ENCODE assay signal across 17 cellular contexts in the genomic region with DNA sequence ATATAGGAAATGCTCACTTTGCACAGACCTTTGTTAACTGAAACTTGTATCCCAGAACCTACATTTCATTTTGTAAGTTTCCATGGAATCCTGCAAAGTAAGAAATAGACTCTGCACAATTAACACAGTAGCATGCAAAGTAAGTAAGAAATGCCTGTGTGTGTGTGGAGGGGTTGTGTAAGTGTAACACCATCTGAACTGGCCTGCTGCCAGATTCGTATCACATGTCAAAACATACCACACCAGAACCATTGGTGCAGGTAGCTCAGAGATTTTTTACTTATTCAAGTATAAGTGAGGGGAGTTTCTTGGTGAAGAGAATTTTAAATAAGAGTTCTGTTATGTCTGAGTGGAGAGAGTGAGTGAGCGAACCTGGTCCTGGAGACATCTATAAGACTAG. TPM values are rescaled to one million over a fixed set of nuclear protein-coding genes. Genes with fewer than 3 reads are reported as not detected.
A peak's percentile ranks its signal among the peaks of the same experiment; 100 is the strongest.
DNase-seq lines count a peak whose midpoint lies in the region; ATAC-seq and TF ChIP-seq lines count a peak whose summit lies in the region.
"Had no signal": no experiment of that assay in that cellular context is flagged by ENCODE, and none has a peak within 500 bp of the region (broad histone marks: within the 10 kb centered on the region; RNA-seq: fewer than 3 reads in every experiment).

No MANE protein-coding gene starts in this region.

- H3K14ac ChIP-seq in H9 (ENCODE audit: insufficient read depth, low read length) = no peak overlapping the region

- H2AFZ ChIP-seq in mammary epithelial cell (ENCODE audit: low read depth, low read length) = no peak overlapping the region
- no peak overlapping the region for H2AFZ ChIP-seq in H9 (ENCODE audit: low read length)

- no peaks in the 10 kb centered on the region for H3K4me1 ChIP-seq in mammary epithelial cell (ENCODE audit: insufficient read depth, low read length)
- H3K4me1 ChIP-seq in H9 (ENCODE audit: insufficient read depth, low read length) = no peaks in the 10 kb centered on the region
- no peaks in the 10 kb centered on the region for H3K4me1 ChIP-seq in CD4-positive, alpha-beta memory T cell (ENCODE audit: insufficient read depth, low read length)
- H3K4me1 ChIP-seq in CD8-positive, alpha-beta T cell (ENCODE audit: insufficient read depth, low read length) = no peaks in the 10 kb centered on the region
- H3K4me1 ChIP-seq: foreskin keratinocyte, lower lobe of right lung, SJSA1 had no signal

- no peaks in the 10 kb centered on the region for H3K4me1 Mint-ChIP-seq in MCF 10A (ENCODE audit: insufficient read depth, unreplicated experiment)
- H3K4me1 Mint-ChIP-seq in H9 = no peaks in the 10 kb centered on the region
- peaks cover 0 to 13% (median 4%) of the 10 kb centered on the region in 4 donors for H3K4me1 Mint-ChIP-seq in CD4-positive, alpha-beta memory T cell
- H3K4me1 Mint-ChIP-seq in CD8-positive, alpha-beta T cell (ENCODE audit: low read depth) = peaks cover 3% of the 10 kb centered on the region
- H3K4me1 Mint-ChIP-seq: naive B cell had no signal

- H2BK12ac ChIP-seq in H9 (ENCODE audit: insufficient read length, low read depth, low read length) = no peak overlapping the region

- H2BK20ac ChIP-seq in H9 (ENCODE audit: low read depth, low read length, poor library complexity, severe bottlenecking) = no peak overlapping the region

- dilution Hi-C loops in mammary epithelial cell (cut with HindIII; ENCODE audit: low sequenced_read_pairs) = no loop called here

- H3K4me3 Mint-ChIP-seq in MCF 10A (ENCODE audit: unreplicated experiment) (no peak overlapping the region), H9 (no peak overlapping the region)
- no peak overlapping the region for H3K4me3 Mint-ChIP-seq in CD4-positive, alpha-beta memory T cell
- H3K4me3 Mint-ChIP-seq in CD8-positive, alpha-beta T cell = no peak overlapping the region
- H3K4me3 Mint-ChIP-seq: naive B cell; stimulated activated naive CD8-positive, alpha-beta T cell treated with anti-CD3 and anti-CD28 coated beads, Interleukin-15, Interleukin-2, amounts not matched to agents 100 ng/mL and 50 ng/mL, for 24 hours had no signal

- no peak overlapping the region for H3K4me3 ChIP-seq in mammary epithelial cell (replicated peaks in 1 of 3; ENCODE audit: insufficient read depth in 1 of 3, low read depth in 2 of 3, low read length in 3 of 3)
- no peak overlapping the region for H3K4me3 ChIP-seq in fibroblast of the aortic adventitia (ENCODE audit: low read depth, low read length)
- no peak overlapping the region for H3K4me3 ChIP-seq in CD4-positive, alpha-beta memory T cell (ENCODE audit: low read length in 2 of 2)
- H3K4me3 ChIP-seq in CD8-positive, alpha-beta T cell (ENCODE audit: low read depth, low read length) = no peak overlapping the region
- H3K4me3 ChIP-seq: lower lobe of right lung, SJSA1 had no signal

- no peaks in the 10 kb centered on the region for H3K79me1 ChIP-seq in H9 (ENCODE audit: insufficient read depth, low read depth, low read length, poor library complexity, severe bottlenecking)

- no peak overlapping the region for H3K56ac ChIP-seq in H9 (ENCODE audit: insufficient read length, low read depth, low read length)

- H3K36me3 ChIP-seq in mammary epithelial cell (ENCODE audit: insufficient read depth, low read length) = peaks cover 28% of the 10 kb centered on the region
- H3K36me3 ChIP-seq in CD4-positive, alpha-beta memory T cell (ENCODE audit: insufficient read depth, low read length) = peaks cover 21% of the 10 kb centered on the region
- peaks cover 12% of the 10 kb centered on the region for H3K36me3 ChIP-seq in CD8-positive, alpha-beta T cell (ENCODE audit: insufficient read depth, low read length)

- no peak overlapping the region for H3T11ph ChIP-seq in H9 (ENCODE audit: low read length)

- H3K36me3 Mint-ChIP-seq in MCF 10A (ENCODE audit: insufficient read depth, unreplicated experiment) (peaks cover 60% of the 10 kb centered on the region), H9 (ENCODE audit: insufficient read depth in 1 of 3, low read depth in 3 of 3) (peaks cover 10 to 52% (median 44%) of the 10 kb centered on the region in 3 experiments; a peak in 6 of 7 replicates)
- H3K36me3 Mint-ChIP-seq in CD4-positive, alpha-beta memory T cell = peaks cover 32 to 54% of the 10 kb centered on the region in 2 donors
- H3K36me3 Mint-ChIP-seq in CD8-positive, alpha-beta T cell = peaks cover 65% of the 10 kb centered on the region

- H3K9me3 ChIP-seq in mammary epithelial cell (replicated peaks; ENCODE audit: insufficient read depth, low read length) (no peaks in the 10 kb centered on the region), H9 (ENCODE audit: control insufficient read depth, low read depth, low read length) (no peaks in the 10 kb centered on the region)
- H3K9me3 ChIP-seq in CD4-positive, alpha-beta memory T cell (ENCODE audit: control insufficient read depth in 1 of 2, low read length in 2 of 2) = no peaks in the 10 kb centered on the region
- no peaks in the 10 kb centered on the region for H3K9me3 ChIP-seq in CD8-positive, alpha-beta T cell (ENCODE audit: low read length)
- H3K9me3 ChIP-seq: lower lobe of right lung, SJSA1 had no signal

- H3K4ac ChIP-seq in H9 (ENCODE audit: low read depth, low read length) = no peak overlapping the region

- H4K20me1 ChIP-seq in mammary epithelial cell (ENCODE audit: insufficient read depth, low read length) (no peaks in the 10 kb centered on the region), H9 (ENCODE audit: control insufficient read depth, insufficient read depth, insufficient read length) (no peaks in the 10 kb centered on the region)

- H3K9me3 Mint-ChIP-seq in MCF 10A (ENCODE audit: unreplicated experiment) = no peaks in the 10 kb centered on the region
- no peaks in the 10 kb centered on the region for H3K9me3 Mint-ChIP-seq in H9
- no peaks in the 10 kb centered on the region for H3K9me3 Mint-ChIP-seq in CD4-positive, alpha-beta memory T cell
- H3K9me3 Mint-ChIP-seq in CD8-positive, alpha-beta T cell = no peaks in the 10 kb centered on the region
- H3K9me3 Mint-ChIP-seq: naive B cell; stimulated activated naive CD8-positive, alpha-beta T cell treated with anti-CD3 and anti-CD28 coated beads, Interleukin-15, Interleukin-2, amounts not matched to agents 100 ng/mL and 50 ng/mL, for 24 hours had no signal

- TF ChIP-seq CTCF in MCF 10A (IDR thresholded peaks at IDR 0.05; ENCODE audit: unreplicated experiment) (no peak), mammary epithelial cell (conservative IDR thresholded peaks at IDR 0.05 in 1 of 2, IDR thresholded peaks at IDR 0.05 in 1 of 2; ENCODE audit: extremely low read depth in 1 of 2, insufficient read depth in 1 of 2, low read depth in 1 of 2, low read length in 2 of 2) (no peak), fibroblast of the aortic adventitia (IDR thresholded peaks at IDR 0.05; ENCODE audit: insufficient read depth, low read length) (no peak), H9 (conservative IDR thresholded peaks at IDR 0.05) (no peak)
- no peak for TF ChIP-seq CTCF in CD8-positive, alpha-beta T cell (IDR thresholded peaks at IDR 0.05)

- in situ Hi-C loops in mammary epithelial cell (cut with MboI; ENCODE audit: low sequenced_read_pairs in 2 of 2) = no loop called here

- 71% methylated on average over 2 of the region's 2 CpGs for WGBS in mammary epithelial cell (ENCODE audit: low coverage, missing lambda C conversion rate)
- WGBS in H9 (ENCODE audit: extremely low coverage, insufficient read length, low lambda C conversion rate) = no CpG with 5 or more reads among the region's 2 CpGs

- no peak overlapping the region for H4K8ac ChIP-seq in H9 (replicated peaks; ENCODE audit: insufficient read length, low read depth, low read length)

- H3K27me3 Mint-ChIP-seq in MCF 10A (ENCODE audit: insufficient read depth, unreplicated experiment) (no peaks in the 10 kb centered on the region), H9 (ENCODE audit: low read depth) (no peaks in the 10 kb centered on the region)
- no peaks in the 10 kb centered on the region for H3K27me3 Mint-ChIP-seq in CD4-positive, alpha-beta memory T cell
- H3K27me3 Mint-ChIP-seq in CD8-positive, alpha-beta T cell (ENCODE audit: low read depth) = no peaks in the 10 kb centered on the region
- H3K27me3 Mint-ChIP-seq: naive B cell; stimulated activated naive CD8-positive, alpha-beta T cell treated with anti-CD3 and anti-CD28 coated beads, Interleukin-15, Interleukin-2, amounts not matched to agents 100 ng/mL and 50 ng/mL, for 24 hours had no signal

- CTCF ChIA-PET in MCF 10A (lab: Yijun Ruan, JAX) (no interaction called here), mammary epithelial cell (lab: Charles Lee; ENCODE audit: low non-redundant PET) (no interaction called here)
- CTCF ChIA-PET in CD4-positive, alpha-beta memory T cell (lab: Charles Lee; ENCODE audit: partially characterized antibody) = interaction anchor here (1.1 kb wide), 1 partner anchor 18 kb away, joined by 3 read pairs; the partner anchor contains the start of gene DDX21
- CTCF ChIA-PET in CD8-positive, alpha-beta T cell (lab: Charles Lee) = no interaction called here

- BruUV-seq in MCF 10A (replicated peaks; lab: Mats Ljungman, UMichigan) (no TSS peak), mammary epithelial cell (replicated peaks; lab: Mats Ljungman, UMichigan) (no TSS peak)

- H3K27me3 ChIP-seq in mammary epithelial cell (ENCODE audit: insufficient read depth, low read length) = no peaks in the 10 kb centered on the region
- H3K27me3 ChIP-seq in H9 (ENCODE audit: insufficient read depth, low read length) = no peaks in the 10 kb centered on the region
- no peaks in the 10 kb centered on the region for H3K27me3 ChIP-seq in CD4-positive, alpha-beta memory T cell (ENCODE audit: insufficient read depth, low read length)
- H3K27me3 ChIP-seq in CD8-positive, alpha-beta T cell (ENCODE audit: insufficient read depth, low read length) = no peaks in the 10 kb centered on the region
- H3K27me3 ChIP-seq: foreskin keratinocyte, SJSA1 had no signal

- intact Hi-C loops in MCF 10A (cut with micrococcal nuclease) (no loop called here), mammary epithelial cell (cut with micrococcal nuclease) (no loop called here)
- intact Hi-C loops in CD4-positive, alpha-beta memory T cell (cut with micrococcal nuclease) = no loop called here
- intact Hi-C loops in CD8-positive, alpha-beta T cell (cut with DNase I, micrococcal nuclease) = no loop called here

- no peak overlapping the region for H2AK5ac ChIP-seq in H9 (ENCODE audit: insufficient read length, low read length)

- POLR2A ChIA-PET in MCF 10A (lab: Yijun Ruan, JAX) = interaction anchor here (0.6 to 1.9 kb wide), 3 partner anchors 11 to 214 kb away, joined by 3 to 5 read pairs (median 3); partner anchors contain the start of gene DDX21
- POLR2A ChIA-PET in CD4-positive, alpha-beta memory T cell (lab: Charles Lee; ENCODE audit: partially characterized antibody) = no interaction called here
- POLR2A ChIA-PET in CD8-positive, alpha-beta T cell (lab: Charles Lee) = no interaction called here

- H3K79me2 ChIP-seq in mammary epithelial cell (ENCODE audit: insufficient read depth, low read length) (no peaks in the 10 kb centered on the region), H9 (ENCODE audit: insufficient read depth, low read length) (no peaks in the 10 kb centered on the region)

- H3K23ac ChIP-seq in H9 (ENCODE audit: insufficient read length, low read depth, low read length) = no peak overlapping the region

- H3K23me2 ChIP-seq in H9 (ENCODE audit: insufficient read length, low read depth, low read length, poor library complexity, severe bottlenecking) = no peaks in the 10 kb centered on the region

- H3K4me2 ChIP-seq in mammary epithelial cell (ENCODE audit: insufficient read depth, low read depth, low read length) = no peak overlapping the region
- H3K4me2 ChIP-seq in H9 (ENCODE audit: insufficient read depth, insufficient read length, low read length) = no peak overlapping the region

- no peak overlapping the region for H2BK120ac ChIP-seq in H9 (ENCODE audit: low read depth, low read length, poor library complexity, severe bottlenecking)

- no peak overlapping the region for H3K18ac ChIP-seq in H9 (ENCODE audit: insufficient read length, low read depth, low read length)

- ATAC-seq in CD8-positive, alpha-beta T cell = no peak
- ATAC-seq: foreskin keratinocyte, lower lobe of right lung had no signal

- no peak overlapping the region for H4K91ac ChIP-seq in H9 (ENCODE audit: insufficient read length, low read depth, low read length)

- H3K27ac Mint-ChIP-seq in MCF 10A (ENCODE audit: low read depth, unreplicated experiment) (no peak overlapping the region), H9 (peak overlapping the region in 1 of 3 experiments; percentile 22; a peak in 1 of 7 replicates)
- peak overlapping the region in 2 of 7 donors; percentile 25 to 52 for H3K27ac Mint-ChIP-seq in CD4-positive, alpha-beta memory T cell
- H3K27ac Mint-ChIP-seq in CD8-positive, alpha-beta T cell = no peak overlapping the region

- DNase-seq in MCF 10A (ENCODE audit: unreplicated experiment) (peak; percentile 53), mammary epithelial cell (no peak), RPMI7951 (ENCODE audit: low read depth) (peak; percentile 3), fibroblast of the aortic adventitia (ENCODE audit: low read depth) (peak; percentile 14), H9 (no peak), DMS79 treated with DMSO at 0.1 percent for 48 hours (lab: John Stamatoyannopoulos, UW) (no peak)
- DNase-seq in CD4-positive, alpha-beta memory T cell = no peak
- no peak for DNase-seq in CD8-positive, alpha-beta T cell
- DNase-seq: activated naive CD4-positive, alpha-beta T cell; foreskin keratinocyte; lower lobe of right lung; naive B cell; NCI-H1105 treated with DMSO at 0.1 percent for 48 hours; NCI-H446; stimulated activated CD4-positive, alpha-beta T cell treated with anti-CD3 and anti-CD28 coated beads, Interleukin-12 subunit alpha, Interleukin-12 subunit beta, amount 100 ng/mL, for 4 hours had no signal

- H4K5ac ChIP-seq in H9 (ENCODE audit: insufficient read length, low read depth, low read length) = no peak overlapping the region

- no peak overlapping the region for H3K9ac ChIP-seq in mammary epithelial cell (ENCODE audit: insufficient read depth, low read length)
- no peak overlapping the region for H3K9ac ChIP-seq in H9 (ENCODE audit: extremely low read depth, insufficient read length, low read length)

- H3K27ac ChIP-seq in mammary epithelial cell (ENCODE audit: insufficient read depth, low read depth, low read length) = no peak overlapping the region
- no peak overlapping the region for H3K27ac ChIP-seq in H9 (ENCODE audit: insufficient read length, low read depth, low read length)
- no peak overlapping the region for H3K27ac ChIP-seq in CD4-positive, alpha-beta memory T cell (ENCODE audit: low read depth, low read length)
- H3K27ac ChIP-seq in CD8-positive, alpha-beta T cell (ENCODE audit: low read depth, low read length) = no peak overlapping the region
- H3K27ac ChIP-seq: foreskin keratinocyte, lower lobe of right lung, SJSA1 had no signal

- H2BK15ac ChIP-seq in H9 (ENCODE audit: low read depth, low read length) = no peak overlapping the region

- no peak overlapping the region for H2BK5ac ChIP-seq in H9 (ENCODE audit: insufficient read length, low read length)

RNA-seq across cellular contexts. Expression of gene DDX21, which starts 17.9 kb away (rescaled TPM):
- 144 and 216 TPM in 2 replicates for total RNA-seq in MCF 10A (2022)
- 100 to 1,000 TPM in 1 of 2 donors, 10 to 100 TPM in 1; 92.9 to 142 TPM for total RNA-seq in mammary epithelial cell
- 76.8 TPM for polyA plus RNA-seq in mammary epithelial cell
- polyA minus RNA-seq in mammary epithelial cell = 75.6 TPM
- total RNA-seq in RPMI7951 (2014; rRNA removed; shearing (Covaris generic)) = 47.2 and 53.6 TPM in 2 replicates
- total RNA-seq in fibroblast of the aortic adventitia (ENCODE audit: low replicate concordance) = 61.9 and 63.1 TPM in 2 replicates
- 180 TPM in 2 replicates for total RNA-seq in H9 (2021)
- 10 to 100 TPM; 50.6 to 57.1 TPM for total RNA-seq in CD4-positive, alpha-beta memory T cell
- 10 to 100 TPM; 20.3 to 20.7 TPM for polyA plus RNA-seq in CD4-positive, alpha-beta memory T cell
- total RNA-seq in CD8-positive, alpha-beta T cell = 100 to 1,000 TPM; 175 to 185 TPM

RNA-seq across cellular contexts. Expression of gene DDX50, which starts 37.0 kb away (rescaled TPM):
- total RNA-seq in MCF 10A (2022) (50.1 and 66.3 TPM in 2 replicates), mammary epithelial cell (10 to 100 TPM; 30.0 to 39.8 TPM), fibroblast of the aortic adventitia (ENCODE audit: low replicate concordance) (52.6 and 70.1 TPM in 2 replicates), H9 (2021) (50.2 and 50.7 TPM in 2 replicates)
- polyA plus RNA-seq in mammary epithelial cell = 28.3 TPM
- polyA minus RNA-seq in mammary epithelial cell = 35.9 TPM
- total RNA-seq in RPMI7951 (2014; rRNA removed; shearing (Covaris generic)) = 53.6 and 53.9 TPM in 2 replicates
- 10 to 100 TPM; 41.1 to 41.9 TPM for total RNA-seq in CD4-positive, alpha-beta memory T cell
- 10 to 100 TPM; 39.5 to 45.2 TPM for polyA plus RNA-seq in CD4-positive, alpha-beta memory T cell
- total RNA-seq in CD8-positive, alpha-beta T cell = 10 to 100 TPM; 49.4 to 56.3 TPM

RNA-seq across cellular contexts. Expression of gene KIFBP, which starts 50.5 kb away (rescaled TPM):
- total RNA-seq in MCF 10A (2022) (20.9 and 23.2 TPM in 2 replicates), mammary epithelial cell (10 to 100 TPM; 36.0 to 39.3 TPM), fibroblast of the aortic adventitia (ENCODE audit: low replicate concordance) (37.9 and 59.3 TPM in 2 replicates), H9 (2021) (44.7 and 45.5 TPM in 2 replicates)
- polyA plus RNA-seq in mammary epithelial cell = 36.1 TPM
- polyA minus RNA-seq in mammary epithelial cell = 22.3 TPM
- total RNA-seq in RPMI7951 (2014; rRNA removed; shearing (Covaris generic)) = 44.9 and 47.0 TPM in 2 replicates
- total RNA-seq in CD4-positive, alpha-beta memory T cell = 10 to 100 TPM; 17.9 to 18.5 TPM
- polyA plus RNA-seq in CD4-positive, alpha-beta memory T cell = 1 to 10 TPM; 2.7 to 8.1 TPM
- 1 to 10 TPM; 4.6 to 5.8 TPM for total RNA-seq in CD8-positive, alpha-beta T cell

Comparison
In these comparisons a context has a peak if more than half of its experiments do, and no peak if none do; other contexts are left out.
1. DNase-seq: peak in MCF 10A (single experiment), RPMI7951 (single experiment) and fibroblast of the aortic adventitia (single experiment); none in mammary epithelial cell (single experiment), H9 (single experiment), CD4-positive, alpha-beta memory T cell (0 of 5), DMS79 treated with DMSO at 0.1 percent for 48 hours (single experiment) and CD8-positive, alpha-beta T cell (0 of 7).